ENCODE assay signal across 16 cellular contexts in the genomic region with DNA sequence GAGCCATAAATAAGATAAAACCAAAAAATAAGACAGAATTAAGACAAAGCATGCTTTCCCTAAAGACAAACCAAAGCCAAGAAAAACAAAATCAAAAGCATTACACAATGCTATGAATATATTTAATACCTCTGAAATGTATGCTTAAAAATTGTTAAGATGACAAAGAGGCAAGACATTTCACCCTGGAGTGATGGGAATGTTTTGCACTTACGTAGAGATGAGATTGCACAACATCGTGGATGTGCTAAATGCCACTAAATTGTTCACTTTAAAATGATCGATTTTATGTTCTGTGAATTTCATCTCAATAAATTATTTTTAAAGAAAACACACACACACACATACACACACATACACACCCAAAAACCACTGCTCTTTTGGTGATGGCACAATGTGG.
A peak's percentile ranks its signal among the peaks of the same experiment; 100 is the strongest.
DNase-seq lines count a peak whose midpoint lies in the region; ATAC-seq, FAIRE-seq and TF ChIP-seq lines count a peak whose summit lies in the region.
"Had no signal": no experiment of that assay in that cellular context is flagged by ENCODE, and none has a peak within 500 bp of the region (broad histone marks: within the 10 kb centered on the region; RNA-seq: fewer than 3 reads in every experiment).

No MANE protein-coding gene starts in this region.

- H3K4me2 ChIP-seq in trophoblast cell (ENCODE audit: low read length) = no peak overlapping the region
- H3K4me2 ChIP-seq: BLaER1 treated with 17β-estradiol and CSF1 and Interleukin-3, amounts not matched to agents 10 nM and 100 nM had no signal

- no peak overlapping the region for H3K4me3 ChIP-seq in breast epithelium
- H3K4me3 ChIP-seq in choroid plexus epithelial cell (ENCODE audit: low read depth, low read length) = no peak overlapping the region
- no peak overlapping the region for H3K4me3 ChIP-seq in trophoblast cell (ENCODE audit: low read depth, low read length)
- H3K4me3 ChIP-seq in CD8-positive, alpha-beta T cell (ENCODE audit: low read depth, low read length) = no peak overlapping the region
- H3K4me3 ChIP-seq: BLaER1 treated with 17β-estradiol and CSF1 and Interleukin-3, amounts not matched to agents 10 nM and 100 nM; GM12878; GM23248 had no signal

- H3K4me1 ChIP-seq in breast epithelium = no peaks in the 10 kb centered on the region
- no peaks in the 10 kb centered on the region for H3K4me1 ChIP-seq in trophoblast cell (ENCODE audit: control insufficient read depth in 1 of 2, insufficient read depth in 2 of 2, low read length in 2 of 2)
- no peaks in the 10 kb centered on the region for H3K4me1 ChIP-seq in CD8-positive, alpha-beta T cell (ENCODE audit: insufficient read depth, low read length)
- H3K4me1 ChIP-seq: BLaER1 treated with 17β-estradiol and CSF1 and Interleukin-3, amounts not matched to agents 10 nM and 100 nM had no signal

- POLR2A ChIA-PET in MCF 10A (lab: Yijun Ruan, JAX) = no interaction called here
- POLR2A ChIA-PET in CD8-positive, alpha-beta T cell (lab: Charles Lee) = no interaction called here

- H3K4me1 Mint-ChIP-seq in MCF 10A (ENCODE audit: insufficient read depth, unreplicated experiment) = peaks cover 23% of the 10 kb centered on the region
- no peaks in the 10 kb centered on the region for H3K4me1 Mint-ChIP-seq in CD8-positive, alpha-beta T cell (ENCODE audit: low read depth)
- H3K4me1 Mint-ChIP-seq: CD4-positive, CD25-positive, alpha-beta regulatory T cell had no signal

- FAIRE-seq in H54 (lab: Jason Lieb, UNC) = no peak
- FAIRE-seq: GM12878, GM18507 had no signal

- H3K9me3 ChIP-seq in breast epithelium = no peaks in the 10 kb centered on the region
- no peaks in the 10 kb centered on the region for H3K9me3 ChIP-seq in trophoblast cell (ENCODE audit: insufficient read depth, low read depth, low read length)
- H3K9me3 ChIP-seq in CD8-positive, alpha-beta T cell (ENCODE audit: low read length) = no peaks in the 10 kb centered on the region
- H3K9me3 ChIP-seq: BLaER1 treated with 17β-estradiol and CSF1 and Interleukin-3, amounts not matched to agents 10 nM and 100 nM had no signal

- H3K14ac ChIP-seq in trophoblast cell (ENCODE audit: low read length) = no peak overlapping the region

- peaks cover 7% of the 10 kb centered on the region for H3K9me3 Mint-ChIP-seq in MCF 10A (ENCODE audit: unreplicated experiment)
- H3K9me3 Mint-ChIP-seq in CD8-positive, alpha-beta T cell = no peaks in the 10 kb centered on the region
- H3K9me3 Mint-ChIP-seq: H9 had no signal

- no peak overlapping the region for H2BK5ac ChIP-seq in trophoblast cell (ENCODE audit: low read depth, low read length, poor library complexity)

- intact Hi-C loops in MCF 10A (cut with micrococcal nuclease) = no loop called here
- intact Hi-C loops in breast epithelium (cut with DNase I; ENCODE audit: low total_unique reads) = no loop called here
- intact Hi-C loops in CD8-positive, alpha-beta T cell (cut with DNase I, micrococcal nuclease) = no loop called here

- no peak overlapping the region for H3K9ac ChIP-seq in trophoblast cell (ENCODE audit: low read length)
- H3K9ac ChIP-seq: BLaER1 treated with 17β-estradiol and CSF1 and Interleukin-3, amounts not matched to agents 10 nM and 100 nM; GM23248 had no signal

- H2AFZ ChIP-seq in trophoblast cell (ENCODE audit: insufficient read depth, low read length, poor library complexity) = no peak overlapping the region
- H2AFZ ChIP-seq: GM23248 had no signal

- H4K8ac ChIP-seq in trophoblast cell (ENCODE audit: low read depth, low read length) = no peak overlapping the region

- H3K27me3 ChIP-seq in breast epithelium (no peaks in the 10 kb centered on the region), trophoblast cell (ENCODE audit: insufficient read depth, low read length) (no peaks in the 10 kb centered on the region)
- no peaks in the 10 kb centered on the region for H3K27me3 ChIP-seq in CD8-positive, alpha-beta T cell (ENCODE audit: insufficient read depth, low read length)
- H3K27me3 ChIP-seq: BLaER1 treated with 17β-estradiol and CSF1 and Interleukin-3, amounts not matched to agents 10 nM and 100 nM had no signal

- H3K4ac ChIP-seq in trophoblast cell (ENCODE audit: low read depth, low read length) = no peak overlapping the region

- DNase-seq in MCF 10A (ENCODE audit: unreplicated experiment) (peak; percentile 74), breast epithelium (ENCODE audit: low spot score in 2 of 2) (no peak), choroid plexus epithelial cell (ENCODE audit: low read depth) (peak; percentile 12), trophoblast cell (peak; percentile 43 to 86), NCI-H1092 (lab: John Stamatoyannopoulos, UW) (no peak), H54 (ENCODE audit: insufficient read length, low spot score) (no peak)
- no peak for DNase-seq in CD8-positive, alpha-beta T cell
- DNase-seq: AML-193; CD4-positive, CD25-positive, alpha-beta regulatory T cell; DMS79; GM23248; H9 had no signal

- no peak overlapping the region for H4K91ac ChIP-seq in trophoblast cell (ENCODE audit: low read depth, low read length)

- H3K36me3 ChIP-seq in breast epithelium (no peaks in the 10 kb centered on the region), trophoblast cell (ENCODE audit: control insufficient read depth in 1 of 2, insufficient read depth in 2 of 2, low read length in 2 of 2) (no peaks in the 10 kb centered on the region)
- H3K36me3 ChIP-seq in CD8-positive, alpha-beta T cell (ENCODE audit: insufficient read depth, low read length) = no peaks in the 10 kb centered on the region
- H3K36me3 ChIP-seq: BLaER1 treated with 17β-estradiol and CSF1 and Interleukin-3, amounts not matched to agents 10 nM and 100 nM had no signal

- TF ChIP-seq POLR2A in breast epithelium (IDR thresholded peaks at IDR 0.05) = no peak
- TF ChIP-seq POLR2A in H54 (IDR thresholded peaks at IDR 0.05; ENCODE audit: low read depth, low read length) = no peak

- H3K27ac ChIP-seq in breast epithelium = no peak overlapping the region
- no peak overlapping the region for H3K27ac ChIP-seq in trophoblast cell (ENCODE audit: low read depth, low read length)
- no peak overlapping the region for H3K27ac ChIP-seq in CD8-positive, alpha-beta T cell (ENCODE audit: low read depth, low read length)
- H3K27ac ChIP-seq: 22Rv1; BLaER1 treated with 17β-estradiol and CSF1 and Interleukin-3, amounts not matched to agents 10 nM and 100 nM; GM23248 had no signal

- TF ChIP-seq CTCF in MCF 10A (IDR thresholded peaks at IDR 0.05; ENCODE audit: unreplicated experiment) (no peak), breast epithelium (IDR thresholded peaks at IDR 0.05) (no peak), choroid plexus epithelial cell (conservative IDR thresholded peaks at IDR 0.05; ENCODE audit: low read depth, low read length) (no peak)
- no peak for TF ChIP-seq CTCF in CD8-positive, alpha-beta T cell (IDR thresholded peaks at IDR 0.05)

- CTCF ChIA-PET in MCF 10A (lab: Yijun Ruan, JAX) = no interaction called here
- CTCF ChIA-PET in CD8-positive, alpha-beta T cell (lab: Charles Lee) = no interaction called here

- BruUV-seq in MCF 10A (replicated peaks; lab: Mats Ljungman, UMichigan) = no TSS peak

- no CpG with 5 or more reads among the region's 3 CpGs for WGBS in trophoblast cell (ENCODE audit: extremely low coverage, insufficient coverage, insufficient read length)

- no peak overlapping the region for H4K12ac ChIP-seq in trophoblast cell (ENCODE audit: low read depth, low read length)

- H3K79me1 ChIP-seq in trophoblast cell (ENCODE audit: low read length) = no peaks in the 10 kb centered on the region

- H2BK12ac ChIP-seq in trophoblast cell (ENCODE audit: low read length) = no peak overlapping the region

- no peak overlapping the region for H2BK120ac ChIP-seq in trophoblast cell (ENCODE audit: insufficient read depth, low read length, poor library complexity)

- H3K79me2 ChIP-seq in trophoblast cell (ENCODE audit: control insufficient read depth, insufficient read depth, low read length, poor library complexity) = no peaks in the 10 kb centered on the region

- no peak overlapping the region for H3K4me3 Mint-ChIP-seq in MCF 10A (ENCODE audit: unreplicated experiment)
- H3K4me3 Mint-ChIP-seq in CD8-positive, alpha-beta T cell = no peak overlapping the region
- H3K4me3 Mint-ChIP-seq: CD4-positive, CD25-positive, alpha-beta regulatory T cell; H9 had no signal

- no peaks in the 10 kb centered on the region for H3K27me3 Mint-ChIP-seq in MCF 10A (ENCODE audit: insufficient read depth, unreplicated experiment)
- H3K27me3 Mint-ChIP-seq in CD8-positive, alpha-beta T cell (ENCODE audit: low read depth) = no peaks in the 10 kb centered on the region

- no peak overlapping the region for H3K27ac Mint-ChIP-seq in MCF 10A (ENCODE audit: low read depth, unreplicated experiment)
- H3K27ac Mint-ChIP-seq in CD8-positive, alpha-beta T cell = no peak overlapping the region
- H3K27ac Mint-ChIP-seq: CD4-positive, CD25-positive, alpha-beta regulatory T cell; H9 had no signal

- no peaks in the 10 kb centered on the region for H3K36me3 Mint-ChIP-seq in MCF 10A (ENCODE audit: insufficient read depth, unreplicated experiment)
- no peaks in the 10 kb centered on the region for H3K36me3 Mint-ChIP-seq in CD8-positive, alpha-beta T cell
- H3K36me3 Mint-ChIP-seq: CD4-positive, CD25-positive, alpha-beta regulatory T cell had no signal

- no peak overlapping the region for H2AK5ac ChIP-seq in trophoblast cell (ENCODE audit: low read length)

- ATAC-seq in CD8-positive, alpha-beta T cell = no peak
- ATAC-seq: GM12878 had no signal

- H3K18ac ChIP-seq in trophoblast cell (ENCODE audit: low read length) = no peak overlapping the region

- H3K23ac ChIP-seq in trophoblast cell (ENCODE audit: low read length) = no peak overlapping the region

Comparison
In these comparisons a context has a peak if more than half of its experiments do, and no peak if none do; other contexts are left out.
1. DNase-seq: peak in MCF 10A (single experiment), choroid plexus epithelial cell (single experiment) and trophoblast cell (2 of 2); none in breast epithelium (0 of 2), NCI-H1092 (single experiment), CD8-positive, alpha-beta T cell (0 of 7) and H54 (single experiment).